Comparison of ENCODE assay signal across 21 cellular contexts in the genomic region with DNA sequence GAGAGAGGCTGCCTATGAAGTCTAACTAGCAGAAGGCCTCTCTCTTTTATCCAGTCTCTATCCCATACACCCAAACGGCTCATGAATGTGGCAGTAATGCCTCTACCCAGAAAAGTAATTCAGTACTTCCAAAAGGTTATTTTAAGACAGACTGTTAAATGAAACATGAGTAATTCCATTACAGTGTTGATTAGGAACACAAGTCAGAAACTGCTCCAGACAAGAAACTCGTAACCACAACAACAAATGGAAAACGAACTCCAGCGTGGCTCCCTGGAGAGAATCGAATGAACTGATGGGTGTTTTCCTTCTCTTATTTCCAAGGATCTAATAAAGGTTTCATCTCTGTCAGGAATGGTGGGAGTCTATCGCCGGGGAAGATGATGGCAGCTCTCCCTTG.
"Had no signal": no experiment of that assay in that cellular context is flagged by ENCODE, and none has a peak within 500 bp of the region (broad histone marks: within the 10 kb centered on the region; RNA-seq: fewer than 3 reads in every experiment).

No MANE protein-coding gene starts in this region.

- H3K9me3 Mint-ChIP-seq: activated CD8-positive, alpha-beta T cell treated with anti-CD3 and anti-CD28 coated beads for 36 hours had no signal

- H3K4me3 ChIP-seq: cardiac muscle cell, gastrocnemius medialis, right lobe of liver, smooth muscle cell, stomach, transverse colon had no signal

- H3K4me3 Mint-ChIP-seq: activated CD4-positive, alpha-beta T cell treated with anti-CD3 and anti-CD28 coated beads, Interleukin-2, amount 10 ng/mL, durations not matched to agents 7 days and 5 days; activated CD8-positive, alpha-beta memory T cell treated with anti-CD3 and anti-CD28 coated beads, Interleukin-2, amount 10 ng/mL, durations not matched to agents 7 days and 5 days; activated CD8-positive, alpha-beta T cell treated with anti-CD3 and anti-CD28 coated beads for 36 hours; activated naive CD8-positive, alpha-beta T cell treated with anti-CD3 and anti-CD28 coated beads, Interleukin-2, amount 50 U/mL, for 24 hours; naive B cell; neural crest cell; stimulated activated memory B cell treated with anti-CD40 and anti-IgM and Interleukin-4, amounts not matched to agents 10 μg/mL and 1 μg/mL and 100 μg/mL, for 72 hours had no signal

- H3K9me3 ChIP-seq: gastrocnemius medialis, right lobe of liver, stomach, transverse colon had no signal

- H3K27me3 Mint-ChIP-seq: activated CD4-positive, alpha-beta T cell treated with anti-CD3 and anti-CD28 coated beads, Interleukin-2, amount 10 ng/mL, durations not matched to agents 7 days and 5 days; activated CD8-positive, alpha-beta memory T cell treated with anti-CD3 and anti-CD28 coated beads, Interleukin-2, amount 10 ng/mL, durations not matched to agents 7 days and 5 days; activated CD8-positive, alpha-beta T cell treated with anti-CD3 and anti-CD28 coated beads for 36 hours; activated naive CD8-positive, alpha-beta T cell treated with anti-CD3 and anti-CD28 coated beads, Interleukin-2, amount 50 U/mL, for 24 hours; naive B cell; stimulated activated memory B cell treated with anti-CD40 and anti-IgM and Interleukin-4, amounts not matched to agents 10 μg/mL and 1 μg/mL and 100 μg/mL, for 72 hours had no signal

- H3K4me1 Mint-ChIP-seq: activated CD4-positive, alpha-beta T cell treated with anti-CD3 and anti-CD28 coated beads, Interleukin-2, amount 10 ng/mL, durations not matched to agents 7 days and 5 days; activated CD8-positive, alpha-beta memory T cell treated with anti-CD3 and anti-CD28 coated beads, Interleukin-2, amount 10 ng/mL, durations not matched to agents 7 days and 5 days; activated naive CD8-positive, alpha-beta T cell treated with anti-CD3 and anti-CD28 coated beads, Interleukin-2, amount 50 U/mL, for 24 hours; naive B cell; stimulated activated memory B cell treated with anti-CD40 and anti-IgM and Interleukin-4, amounts not matched to agents 10 μg/mL and 1 μg/mL and 100 μg/mL, for 72 hours had no signal

- H3K36me3 Mint-ChIP-seq: activated CD8-positive, alpha-beta memory T cell treated with anti-CD3 and anti-CD28 coated beads, Interleukin-2, amount 10 ng/mL, durations not matched to agents 7 days and 5 days; naive B cell; stimulated activated memory B cell treated with anti-CD40 and anti-IgM and Interleukin-4, amounts not matched to agents 10 μg/mL and 1 μg/mL and 100 μg/mL, for 72 hours had no signal

- H3K27ac Mint-ChIP-seq: activated CD4-positive, alpha-beta T cell treated with anti-CD3 and anti-CD28 coated beads, Interleukin-2, amount 10 ng/mL, durations not matched to agents 7 days and 5 days; activated CD8-positive, alpha-beta memory T cell treated with anti-CD3 and anti-CD28 coated beads, Interleukin-2, amount 10 ng/mL, durations not matched to agents 7 days and 5 days; activated CD8-positive, alpha-beta T cell treated with anti-CD3 and anti-CD28 coated beads for 36 hours; activated naive CD8-positive, alpha-beta T cell treated with anti-CD3 and anti-CD28 coated beads, Interleukin-2, amount 50 U/mL, for 24 hours; naive B cell; stimulated activated memory B cell treated with anti-CD40 and anti-IgM and Interleukin-4, amounts not matched to agents 10 μg/mL and 1 μg/mL and 100 μg/mL, for 72 hours had no signal

- H3K27me3 ChIP-seq: cardiac muscle cell, gastrocnemius medialis, right lobe of liver, stomach, transverse colon had no signal

- ATAC-seq: activated CD8-positive, alpha-beta memory T cell treated with anti-CD3 and anti-CD28 coated beads, Interleukin-2, amount 10 ng/mL, durations not matched to agents 7 days and 5 days; activated CD8-positive, alpha-beta T cell treated with anti-CD3 and anti-CD28 coated beads for 36 hours; activated naive CD8-positive, alpha-beta T cell treated with anti-CD3 and anti-CD28 coated beads, Interleukin-2, amount 50 U/mL, for 24 hours; gastrocnemius medialis; right lobe of liver; stimulated activated memory B cell treated with anti-CD40 and anti-IgM and Interleukin-4, amounts not matched to agents 10 μg/mL and 1 μg/mL and 100 μg/mL, for 72 hours had no signal

- H3K4me1 ChIP-seq: right lobe of liver, transverse colon had no signal

- H3K36me3 ChIP-seq: cardiac muscle cell, gastrocnemius medialis, right lobe of liver, stomach, transverse colon, WERI-Rb-1 had no signal

- H3K27ac ChIP-seq: cardiac muscle cell, gastrocnemius medialis, right lobe of liver, stomach, transverse colon, WERI-Rb-1 had no signal

- DNase-seq: activated CD4-positive, alpha-beta T cell treated with anti-CD3 and anti-CD28 coated beads, Interleukin-2, amount 10 ng/mL, durations not matched to agents 7 days and 5 days; activated CD4-positive, CD25-positive, alpha-beta regulatory T cell treated with anti-CD3 and anti-CD28 coated beads, Interleukin-2, amount 50 U/mL, for 72 hours; activated CD8-positive, alpha-beta memory T cell treated with anti-CD3 and anti-CD28 coated beads, Interleukin-2, amount 10 ng/mL, durations not matched to agents 7 days and 5 days; activated CD8-positive, alpha-beta T cell treated with anti-CD3 and anti-CD28 coated beads for 36 hours; activated effector memory CD4-positive, alpha-beta T cell treated with anti-CD3 and anti-CD28 coated beads, Interleukin-2, amount 50 U/mL, for 16 hours; activated naive CD4-positive, alpha-beta T cell treated with anti-CD3 and anti-CD28 coated beads, Interleukin-2, amount 50 U/mL, for 16 hours; activated naive CD8-positive, alpha-beta T cell treated with anti-CD3 and anti-CD28 coated beads, Interleukin-2, amount 50 U/mL, for 24 hours; activated T-cell treated with anti-CD3 and anti-CD28 coated beads for 4 hours; effector CD4-positive, alpha-beta T cell; gastrocnemius medialis; naive B cell; occipital lobe; right lobe of liver; stimulated activated CD4-positive, alpha-beta T cell treated with anti-CD3 and anti-CD28 coated beads, Interleukin-15, amount 100 ng/mL, for 24 hours; stomach; transverse colon; WERI-Rb-1 had no signal
